Comparison of ENCODE assay signal across 8 cellular contexts in genomic region chr11:79400717-79401330, GRCh38. TPM values are rescaled to one million over a fixed set of nuclear protein-coding genes. Genes with fewer than 3 reads are reported as not detected.
A peak's percentile ranks its signal among the peaks of the same experiment; 100 is the strongest.
DNase-seq lines count a peak whose midpoint lies in the region; ATAC-seq and TF ChIP-seq lines count a peak whose summit lies in the region.

No MANE protein-coding gene starts in this region.

- DNase-seq in CD1c-positive myeloid dendritic cell (ENCODE audit: extremely low spot score), result peak; percentile 18
- DNase-seq in HK-2 (ENCODE audit: unreplicated experiment), result peak; percentile 20
- DNase-seq in activated CD4-positive, alpha-beta T cell treated with anti-CD3 and anti-CD28 coated beads, Interleukin-2, amount 50 U/mL, for 48 hours, result peak; percentile 3 to 6
- no peak for DNase-seq in kidney epithelial cell (ENCODE audit: low read depth)
- no peak for DNase-seq in stimulated activated CD8-positive, alpha-beta memory T cell treated with anti-CD3 and anti-CD28 coated beads, Interleukin-4, amount 100 ng/mL, for 48 hours
- DNase-seq in NCI-H2171 (lab: John Stamatoyannopoulos, UW), result no peak
- DNase-seq in tibial nerve (ENCODE audit: low spot score in 2 of 2), result no peak

- TF ChIP-seq POLR2A in tibial nerve (IDR thresholded peaks at IDR 0.05), result no peak

- H3K4me3 ChIP-seq in kidney epithelial cell (ENCODE audit: low read depth, low read length) (no peak overlapping the region), tibial nerve (no peak overlapping the region)

- WGBS in tibial nerve, 2 donors, result 64 to 65% methylated on average over 4 of the region's 4 CpGs

- H3K4me1 ChIP-seq in tibial nerve, result no peaks in the 10 kb centered on the region

- H3K27me3 ChIP-seq in kidney epithelial cell (ENCODE audit: control insufficient read depth, insufficient read depth, low read length), result no peaks in the 10 kb centered on the region
- no peaks in the 10 kb centered on the region for H3K27me3 ChIP-seq in tibial nerve

- no peaks in the 10 kb centered on the region for H3K36me3 ChIP-seq in kidney epithelial cell (ENCODE audit: control insufficient read depth, insufficient read depth, low read length)
- no peaks in the 10 kb centered on the region for H3K36me3 ChIP-seq in tibial nerve

- H3K27ac ChIP-seq in tibial nerve, result no peak overlapping the region

- no peak for TF ChIP-seq EP300 in tibial nerve (IDR thresholded peaks at IDR 0.05)

- H3K9me3 ChIP-seq in tibial nerve, result no peaks in the 10 kb centered on the region

- TF ChIP-seq CTCF in kidney epithelial cell (IDR thresholded peaks at IDR 0.05; ENCODE audit: insufficient read depth, low read length, poor library complexity, severe bottlenecking), result peak; percentile 90
- TF ChIP-seq CTCF in tibial nerve (IDR thresholded peaks at IDR 0.05), result peak in 1 of 5 experiments; percentile 11

- peak; percentile 87 for ATAC-seq in GM18907 (IDR thresholded peaks at IDR 0.05; ENCODE audit: unreplicated experiment)

RNA-seq across cellular contexts. Expression of gene TENM4, which starts 40.0 kb away (rescaled TPM):
- 35.3 and 49.4 TPM in 2 replicates for total RNA-seq in kidney epithelial cell
- total RNA-seq in tibial nerve, result 10 to 100 TPM; 15.3 to 36.3 (median 19.6) TPM

Comparison
In these comparisons a context has a peak if more than half of its experiments do, and no peak if none do; other contexts are left out.
1. DNase-seq: peak in CD1c-positive myeloid dendritic cell (single experiment), HK-2 (single experiment) and activated CD4-positive, alpha-beta T cell treated with anti-CD3 and anti-CD28 coated beads, Interleukin-2, amount 50 U/mL, for 48 hours (2 of 2); none in kidney epithelial cell (single experiment), stimulated activated CD8-positive, alpha-beta memory T cell treated with anti-CD3 and anti-CD28 coated beads, Interleukin-4, amount 100 ng/mL, for 48 hours (single experiment), NCI-H2171 (single experiment) and tibial nerve (0 of 2).